Comparison of ENCODE assay signal across 1 cellular context in the genomic region with DNA sequence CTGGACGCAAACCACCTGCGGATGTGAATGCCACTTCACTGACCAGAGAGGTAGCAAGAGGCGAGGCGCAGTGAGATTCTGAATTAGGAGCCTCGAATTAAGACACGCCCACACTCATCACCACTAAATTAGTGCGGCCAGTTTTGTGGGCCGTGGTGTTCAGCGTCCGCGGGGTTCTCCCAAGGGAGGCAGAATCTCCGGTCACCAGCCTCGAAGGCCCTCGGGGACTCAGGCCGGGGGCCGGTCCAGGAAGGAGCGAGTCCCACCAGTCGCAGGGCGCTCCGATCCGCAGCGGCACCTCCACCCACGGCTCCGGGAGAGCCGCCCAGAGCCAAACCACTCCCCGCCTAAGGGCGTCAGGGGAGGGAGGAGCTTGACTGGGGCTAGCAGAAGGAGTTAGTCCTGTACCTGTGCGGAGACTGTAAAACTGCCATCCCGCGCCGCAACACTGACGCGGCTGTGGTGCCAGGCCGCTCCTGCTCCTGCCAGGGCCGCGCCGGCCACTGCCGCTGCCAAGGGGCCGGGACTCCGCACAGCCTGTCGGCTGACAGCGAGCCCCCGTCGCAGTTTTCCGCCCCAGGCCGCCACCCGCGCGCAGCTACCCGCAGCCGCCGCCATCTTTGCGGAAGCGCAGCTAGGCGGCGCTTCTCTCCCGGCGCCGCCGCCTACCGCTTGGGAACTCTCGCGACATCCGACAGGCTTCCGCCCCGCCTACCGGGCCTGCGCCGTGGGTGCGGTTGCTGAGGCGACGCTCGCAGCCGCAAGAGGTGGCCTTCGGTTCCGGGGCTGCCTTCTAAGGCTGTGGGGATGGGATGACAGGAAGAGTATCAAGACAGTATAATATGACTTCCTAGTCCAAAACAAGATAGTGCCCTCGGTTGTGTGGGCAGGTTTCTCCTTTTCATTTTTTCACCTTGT.
TF ChIP-seq lines count a peak whose summit lies in the region.

A gene with protein sequence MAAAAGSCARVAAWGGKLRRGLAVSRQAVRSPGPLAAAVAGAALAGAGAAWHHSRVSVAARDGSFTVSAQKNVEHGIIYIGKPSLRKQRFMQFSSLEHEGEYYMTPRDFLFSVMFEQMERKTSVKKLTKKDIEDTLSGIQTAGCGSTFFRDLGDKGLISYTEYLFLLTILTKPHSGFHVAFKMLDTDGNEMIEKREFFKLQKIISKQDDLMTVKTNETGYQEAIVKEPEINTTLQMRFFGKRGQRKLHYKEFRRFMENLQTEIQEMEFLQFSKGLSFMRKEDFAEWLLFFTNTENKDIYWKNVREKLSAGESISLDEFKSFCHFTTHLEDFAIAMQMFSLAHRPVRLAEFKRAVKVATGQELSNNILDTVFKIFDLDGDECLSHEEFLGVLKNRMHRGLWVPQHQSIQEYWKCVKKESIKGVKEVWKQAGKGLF (minus strand): TSS at position 640 of the 918 bp plus-strand sequence. CDS start 22 bp downstream, at position 618.

TF ChIP-seq in SK-N-SH, 30 proteins besides CTCF, POLR2A, EP300 and RAD21 (continued from another document):
- TF ChIP-seq, protein P1, sequence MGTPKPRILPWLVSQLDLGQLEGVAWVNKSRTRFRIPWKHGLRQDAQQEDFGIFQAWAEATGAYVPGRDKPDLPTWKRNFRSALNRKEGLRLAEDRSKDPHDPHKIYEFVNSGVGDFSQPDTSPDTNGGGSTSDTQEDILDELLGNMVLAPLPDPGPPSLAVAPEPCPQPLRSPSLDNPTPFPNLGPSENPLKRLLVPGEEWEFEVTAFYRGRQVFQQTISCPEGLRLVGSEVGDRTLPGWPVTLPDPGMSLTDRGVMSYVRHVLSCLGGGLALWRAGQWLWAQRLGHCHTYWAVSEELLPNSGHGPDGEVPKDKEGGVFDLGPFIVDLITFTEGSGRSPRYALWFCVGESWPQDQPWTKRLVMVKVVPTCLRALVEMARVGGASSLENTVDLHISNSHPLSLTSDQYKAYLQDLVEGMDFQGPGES (IDR thresholded peaks at IDR 0.05; ENCODE audit: low read depth, low read length): no peak
- TF ChIP-seq RXRA (IDR thresholded peaks at IDR 0.05; ENCODE audit: borderline replicate concordance, low read depth) (no peak), MXI1 (IDR thresholded peaks at IDR 0.05; ENCODE audit: low read depth, low read length) (peak; percentile 58), FOSL2 (IDR thresholded peaks at IDR 0.05; ENCODE audit: borderline replicate concordance, low read depth) (no peak), TEAD4 (IDR thresholded peaks at IDR 0.05; ENCODE audit: borderline replicate concordance, insufficient read depth) (no peak), NRF1 (IDR thresholded peaks at IDR 0.05; ENCODE audit: low read depth, low read length) (peak; percentile 59), NFIC (IDR thresholded peaks at IDR 0.05; ENCODE audit: borderline replicate concordance) (peak; percentile 36; the same call in 1 of the 2 replicates), POLR2AphosphoS5 (IDR thresholded peaks at IDR 0.05; ENCODE audit: low read depth, low read length) (peak; percentile 86), YY1 (IDR thresholded peaks at IDR 0.05; ENCODE audit: low read depth) (peak; percentile 97), CHD2 (IDR thresholded peaks at IDR 0.05; ENCODE audit: low read length, partially characterized antibody) (peak; percentile 99), FOXM1 (IDR thresholded peaks at IDR 0.05; ENCODE audit: low read depth) (peak; percentile 69; the same call in 1 of the 2 replicates), GABPA (IDR thresholded peaks at IDR 0.05; ENCODE audit: low read depth) (peak; percentile 60), SMC3 (IDR thresholded peaks at IDR 0.05; ENCODE audit: low read depth, low read length) (no peak), MEF2A (IDR thresholded peaks at IDR 0.05; ENCODE audit: borderline replicate concordance, low read depth) (no peak)
- TF ChIP-seq, protein P2, sequence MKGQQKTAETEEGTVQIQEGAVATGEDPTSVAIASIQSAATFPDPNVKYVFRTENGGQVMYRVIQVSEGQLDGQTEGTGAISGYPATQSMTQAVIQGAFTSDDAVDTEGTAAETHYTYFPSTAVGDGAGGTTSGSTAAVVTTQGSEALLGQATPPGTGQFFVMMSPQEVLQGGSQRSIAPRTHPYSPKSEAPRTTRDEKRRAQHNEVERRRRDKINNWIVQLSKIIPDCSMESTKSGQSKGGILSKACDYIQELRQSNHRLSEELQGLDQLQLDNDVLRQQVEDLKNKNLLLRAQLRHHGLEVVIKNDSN (IDR thresholded peaks at IDR 0.05; ENCODE audit: borderline replicate concordance, low read depth): no peak
- TF ChIP-seq, protein P3, sequence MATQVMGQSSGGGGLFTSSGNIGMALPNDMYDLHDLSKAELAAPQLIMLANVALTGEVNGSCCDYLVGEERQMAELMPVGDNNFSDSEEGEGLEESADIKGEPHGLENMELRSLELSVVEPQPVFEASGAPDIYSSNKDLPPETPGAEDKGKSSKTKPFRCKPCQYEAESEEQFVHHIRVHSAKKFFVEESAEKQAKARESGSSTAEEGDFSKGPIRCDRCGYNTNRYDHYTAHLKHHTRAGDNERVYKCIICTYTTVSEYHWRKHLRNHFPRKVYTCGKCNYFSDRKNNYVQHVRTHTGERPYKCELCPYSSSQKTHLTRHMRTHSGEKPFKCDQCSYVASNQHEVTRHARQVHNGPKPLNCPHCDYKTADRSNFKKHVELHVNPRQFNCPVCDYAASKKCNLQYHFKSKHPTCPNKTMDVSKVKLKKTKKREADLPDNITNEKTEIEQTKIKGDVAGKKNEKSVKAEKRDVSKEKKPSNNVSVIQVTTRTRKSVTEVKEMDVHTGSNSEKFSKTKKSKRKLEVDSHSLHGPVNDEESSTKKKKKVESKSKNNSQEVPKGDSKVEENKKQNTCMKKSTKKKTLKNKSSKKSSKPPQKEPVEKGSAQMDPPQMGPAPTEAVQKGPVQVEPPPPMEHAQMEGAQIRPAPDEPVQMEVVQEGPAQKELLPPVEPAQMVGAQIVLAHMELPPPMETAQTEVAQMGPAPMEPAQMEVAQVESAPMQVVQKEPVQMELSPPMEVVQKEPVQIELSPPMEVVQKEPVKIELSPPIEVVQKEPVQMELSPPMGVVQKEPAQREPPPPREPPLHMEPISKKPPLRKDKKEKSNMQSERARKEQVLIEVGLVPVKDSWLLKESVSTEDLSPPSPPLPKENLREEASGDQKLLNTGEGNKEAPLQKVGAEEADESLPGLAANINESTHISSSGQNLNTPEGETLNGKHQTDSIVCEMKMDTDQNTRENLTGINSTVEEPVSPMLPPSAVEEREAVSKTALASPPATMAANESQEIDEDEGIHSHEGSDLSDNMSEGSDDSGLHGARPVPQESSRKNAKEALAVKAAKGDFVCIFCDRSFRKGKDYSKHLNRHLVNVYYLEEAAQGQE (IDR thresholded peaks at IDR 0.05; ENCODE audit: low read depth, low read length): peak; percentile 38; the same call in 1 of the 2 replicates
- TF ChIP-seq, protein P4, sequence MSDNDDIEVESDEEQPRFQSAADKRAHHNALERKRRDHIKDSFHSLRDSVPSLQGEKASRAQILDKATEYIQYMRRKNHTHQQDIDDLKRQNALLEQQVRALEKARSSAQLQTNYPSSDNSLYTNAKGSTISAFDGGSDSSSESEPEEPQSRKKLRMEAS (IDR thresholded peaks at IDR 0.05; ENCODE audit: low read depth): peak; percentile 90
- TF ChIP-seq, protein P5, sequence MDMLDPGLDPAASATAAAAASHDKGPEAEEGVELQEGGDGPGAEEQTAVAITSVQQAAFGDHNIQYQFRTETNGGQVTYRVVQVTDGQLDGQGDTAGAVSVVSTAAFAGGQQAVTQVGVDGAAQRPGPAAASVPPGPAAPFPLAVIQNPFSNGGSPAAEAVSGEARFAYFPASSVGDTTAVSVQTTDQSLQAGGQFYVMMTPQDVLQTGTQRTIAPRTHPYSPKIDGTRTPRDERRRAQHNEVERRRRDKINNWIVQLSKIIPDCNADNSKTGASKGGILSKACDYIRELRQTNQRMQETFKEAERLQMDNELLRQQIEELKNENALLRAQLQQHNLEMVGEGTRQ (IDR thresholded peaks at IDR 0.05; ENCODE audit: borderline replicate concordance, low read depth, low read length): no peak
